In genomic region chr20:38894091-38894847, GRCh38 we compare ENCODE assay signal across 8 cellular contexts. TPM values are rescaled to one million over a fixed set of nuclear protein-coding genes. Genes with fewer than 3 reads are reported as not detected.
A peak's percentile ranks its signal among the peaks of the same experiment; 100 is the strongest.
DNase-seq lines count a peak whose midpoint lies in the region; ATAC-seq and TF ChIP-seq lines count a peak whose summit lies in the region.

No MANE protein-coding gene starts in this region.

- TF ChIP-seq CTCF in left ventricle myocardium inferior (IDR thresholded peaks at IDR 0.05; ENCODE audit: borderline replicate concordance), result peak; percentile 42

- H3K36me3 ChIP-seq in left ventricle myocardium inferior (peaks cover 6% of the 10 kb centered on the region), aorta (ENCODE audit: control insufficient read depth in 1 of 2, insufficient read depth in 2 of 2, low read length in 1 of 2) (no peaks in the 10 kb centered on the region)

- DNase-seq in activated naive CD4-positive, alpha-beta T cell treated with anti-CD3 and anti-CD28 coated beads, Interleukin-2, amount 50 U/mL, for 72 hours (ENCODE audit: low spot score in 2 of 2), result no peak
- no peak for DNase-seq in activated naive CD4-positive, alpha-beta T cell treated with anti-CD3 and anti-CD28 coated beads, Interleukin-2, amount 10 ng/mL, durations not matched to agents 7 days and 5 days
- DNase-seq in left ventricle myocardium inferior, result peak; percentile 50
- DNase-seq in aorta, result no peak
- no peak for DNase-seq in A172 (ENCODE audit: low spot score)
- DNase-seq in activated gamma-delta T cell treated with Interleukin-2 at 50 U/mL for 16 hours, result no peak

- peaks cover 22% of the 10 kb centered on the region for H3K27me3 ChIP-seq in left ventricle myocardium inferior (ENCODE audit: low read depth)
- no peaks in the 10 kb centered on the region for H3K27me3 ChIP-seq in aorta (ENCODE audit: control insufficient read depth in 1 of 2, insufficient read depth in 2 of 2, low read length in 1 of 2)

- no peaks in the 10 kb centered on the region for H3K9me3 Mint-ChIP-seq in activated naive CD4-positive, alpha-beta T cell treated with anti-CD3 and anti-CD28 coated beads, Interleukin-2, amount 50 U/mL, for 72 hours
- H3K9me3 Mint-ChIP-seq in activated naive CD4-positive, alpha-beta T cell treated with anti-CD3 and anti-CD28 coated beads, Interleukin-2, amount 10 ng/mL, durations not matched to agents 7 days and 5 days, result no peaks in the 10 kb centered on the region

- ATAC-seq in activated naive CD4-positive, alpha-beta T cell treated with anti-CD3 and anti-CD28 coated beads, Interleukin-2, amount 50 U/mL, for 72 hours, result peak in 1 of 2 donors; percentile 2
- ATAC-seq in SK-N-SH treated with all-trans-retinoic acid at 6 μM for 48 hours (peak; percentile 69), aorta (ENCODE audit: low FRiP score) (peak; percentile 34), HG02885 (IDR thresholded peaks at IDR 0.05; ENCODE audit: poor library complexity, unreplicated experiment) (no peak)

- WGBS in aorta, 2 donors, result 10 to 17% methylated on average over 30 of the region's 30 CpGs

- H3K4me1 ChIP-seq in left ventricle myocardium inferior (peaks cover 20% of the 10 kb centered on the region), aorta (ENCODE audit: control insufficient read depth in 1 of 2, insufficient read depth in 2 of 2, low read length in 2 of 2) (no peaks in the 10 kb centered on the region)

- H3K27ac Mint-ChIP-seq in activated naive CD4-positive, alpha-beta T cell treated with anti-CD3 and anti-CD28 coated beads, Interleukin-2, amount 50 U/mL, for 72 hours, result peak overlapping the region; percentile 75 to 94
- no peak overlapping the region for H3K27ac Mint-ChIP-seq in activated naive CD4-positive, alpha-beta T cell treated with anti-CD3 and anti-CD28 coated beads, Interleukin-2, amount 10 ng/mL, durations not matched to agents 7 days and 5 days

- intact Hi-C loops in left ventricle myocardium inferior (cut with micrococcal nuclease) (no loop called here), aorta (cut with DNase I) (loop anchor here (5.0 to 10.0 kb wide), 2 partner anchors 169 to 247 kb away; partner anchors contain the start of gene SLC32A1 (in 1 of the 2))

- H3K36me3 Mint-ChIP-seq in activated naive CD4-positive, alpha-beta T cell treated with anti-CD3 and anti-CD28 coated beads, Interleukin-2, amount 50 U/mL, for 72 hours, result peaks cover 5 to 20% of the 10 kb centered on the region in 2 donors
- H3K36me3 Mint-ChIP-seq in activated naive CD4-positive, alpha-beta T cell treated with anti-CD3 and anti-CD28 coated beads, Interleukin-2, amount 10 ng/mL, durations not matched to agents 7 days and 5 days, result peaks cover 49% of the 10 kb centered on the region

- H3K27me3 Mint-ChIP-seq in activated naive CD4-positive, alpha-beta T cell treated with anti-CD3 and anti-CD28 coated beads, Interleukin-2, amount 10 ng/mL, durations not matched to agents 7 days and 5 days, result no peaks in the 10 kb centered on the region

- H3K27ac ChIP-seq in left ventricle myocardium inferior (replicated peaks) (no peak overlapping the region), aorta (ENCODE audit: low read depth in 1 of 2, low read length in 2 of 2) (no peak overlapping the region)

- CTCF ChIA-PET in activated naive CD4-positive, alpha-beta T cell treated with anti-CD3 and anti-CD28 coated beads, Interleukin-2, amount 10 ng/mL, durations not matched to agents 7 days and 5 days (lab: Charles Lee), result interaction anchor here (0.8 to 3.3 kb wide), 12 partner anchors 10 to 236 kb away, joined by 3 to 33 read pairs (median 4); partner anchors contain the start of gene ACTR5

- H3K9me3 ChIP-seq in left ventricle myocardium inferior (replicated peaks), result no peaks in the 10 kb centered on the region
- no peaks in the 10 kb centered on the region for H3K9me3 ChIP-seq in aorta (ENCODE audit: control insufficient read depth, low read length)

- peaks cover 31% of the 10 kb centered on the region for H3K4me1 Mint-ChIP-seq in activated naive CD4-positive, alpha-beta T cell treated with anti-CD3 and anti-CD28 coated beads, Interleukin-2, amount 10 ng/mL, durations not matched to agents 7 days and 5 days

- H3K4me3 ChIP-seq in left ventricle myocardium inferior (peak overlapping the region; percentile 21), aorta (ENCODE audit: low read length in 2 of 2) (no peak overlapping the region)

- no peak overlapping the region for H3K4me3 Mint-ChIP-seq in activated naive CD4-positive, alpha-beta T cell treated with anti-CD3 and anti-CD28 coated beads, Interleukin-2, amount 10 ng/mL, durations not matched to agents 7 days and 5 days

TF ChIP-seq in SK-N-SH treated with all-trans-retinoic acid at 6 μM for 48 hours, 23 proteins besides CTCF, POLR2A, EP300 and RAD21:
- TF ChIP-seq TCF4 (CRISPR knock-in tag; IDR thresholded peaks at IDR 0.05; ENCODE audit: borderline replicate concordance), result peak; percentile 40; the same call in 1 of the 2 replicates
- no peak for TF ChIP-seq TSHZ2 (CRISPR knock-in tag; IDR thresholded peaks at IDR 0.05)
- TF ChIP-seq ZFP3 (CRISPR knock-in tag; IDR thresholded peaks at IDR 0.05), result no peak

RNA-seq across cellular contexts. Expression of gene FAM83D, which starts 31.9 kb away (rescaled TPM):
- 10 to 100 TPM; 14.5 to 18.4 TPM for total RNA-seq in activated naive CD4-positive, alpha-beta T cell treated with anti-CD3 and anti-CD28 coated beads, Interleukin-2, amount 50 U/mL, for 72 hours
- total RNA-seq in left ventricle myocardium inferior, result 0.77 TPM
- total RNA-seq in aorta, result 1 to 10 TPM; 3.4 to 6.1 TPM
- polyA plus RNA-seq in aorta, result 1 to 10 TPM; 1.1 to 2.7 TPM
- total RNA-seq in A172 (2014; rRNA removed; shearing (Covaris generic)), result 83.9 and 103 TPM in 2 replicates
